Comparison of ENCODE assay signal across 22 cellular contexts in the genomic region with DNA sequence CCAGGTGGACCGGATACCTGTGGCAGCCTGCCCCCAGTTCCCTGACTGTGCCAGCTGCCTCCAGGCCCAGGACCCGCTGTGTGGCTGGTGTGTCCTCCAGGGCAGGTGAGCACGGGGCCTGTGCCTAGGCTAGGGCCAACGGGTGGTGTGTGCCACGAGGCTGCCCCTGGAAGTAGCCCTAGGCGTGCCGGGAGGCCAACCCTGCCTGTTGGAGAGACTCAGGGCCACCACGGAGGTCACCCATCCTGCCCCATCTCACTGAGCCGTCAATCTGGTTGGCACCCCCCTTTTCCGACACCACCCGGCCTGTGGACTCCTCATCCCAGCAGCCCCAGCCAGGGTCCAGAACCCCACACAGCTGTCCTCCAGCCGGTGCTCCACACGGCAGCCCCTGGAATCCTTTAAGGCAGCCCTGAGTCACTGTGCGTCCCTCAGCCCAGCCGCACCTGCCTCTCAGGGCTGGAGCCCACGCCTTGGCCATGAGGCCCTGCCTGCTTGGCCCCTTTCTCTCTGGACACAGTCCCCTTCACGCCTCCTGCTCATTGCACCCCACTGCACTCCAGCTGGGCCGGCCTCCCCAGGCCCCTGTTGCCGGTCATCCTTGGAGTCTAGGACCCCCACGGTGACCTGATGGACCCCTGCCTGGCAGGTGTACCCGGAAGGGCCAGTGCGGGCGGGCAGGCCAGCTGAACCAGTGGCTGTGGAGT. TPM values are rescaled to one million over a fixed set of nuclear protein-coding genes. Genes with fewer than 3 reads are reported as not detected.
DNase-seq lines count a peak whose midpoint lies in the region; ATAC-seq, FAIRE-seq and TF ChIP-seq lines count a peak whose summit lies in the region.
"Had no signal": no experiment of that assay in that cellular context is flagged by ENCODE, and none has a peak within 500 bp of the region (broad histone marks: within the 10 kb centered on the region; RNA-seq: fewer than 3 reads in every experiment).

No MANE protein-coding gene starts in this region.

- peaks cover 0 to 70% (median 4%) of the 10 kb centered on the region in 11 experiments; a peak in 10 of 22 replicates for H4K20me1 ChIP-seq in BLaER1 treated with 17β-estradiol and CSF1 and Interleukin-3, amounts not matched to agents 10 nM and 100 nM
- H4K20me1 ChIP-seq in osteoblast (ENCODE audit: insufficient read depth, low read length), result peaks cover 5% of the 10 kb centered on the region

- H3K27me3 ChIP-seq in BLaER1 treated with 17β-estradiol and CSF1 and Interleukin-3, amounts not matched to agents 10 nM and 100 nM, result peaks cover 0 to 48% (median 7%) of the 10 kb centered on the region in 11 experiments; a peak in 11 of 22 replicates
- no peaks in the 10 kb centered on the region for H3K27me3 ChIP-seq in osteoblast (ENCODE audit: insufficient read depth, low read length)
- H3K27me3 ChIP-seq: cardiac muscle cell, heart left ventricle, SJSA1, suprapubic skin had no signal

- H3K4me1 ChIP-seq in BLaER1 treated with 17β-estradiol and CSF1 and Interleukin-3, amounts not matched to agents 10 nM and 100 nM, result peaks cover 50 to 60% (median 58%) of the 10 kb centered on the region in 10 experiments
- H3K4me1 ChIP-seq in osteoblast (ENCODE audit: insufficient read depth, low read length), result peaks cover 5% of the 10 kb centered on the region
- H3K4me1 ChIP-seq: prostate gland had no signal

- no peak for TF ChIP-seq POLR2A in GM12891 (IDR thresholded peaks at IDR 0.05; ENCODE audit: low read depth, low read length)

- peak overlapping the region; percentile 52 to 84 (median 74); a peak in 17 of 22 replicates for H3K4me2 ChIP-seq in BLaER1 treated with 17β-estradiol and CSF1 and Interleukin-3, amounts not matched to agents 10 nM and 100 nM
- H3K4me2 ChIP-seq in osteoblast (ENCODE audit: insufficient read depth, low read length), result no peak overlapping the region

- H3K36me3 ChIP-seq in BLaER1 treated with 17β-estradiol and CSF1 and Interleukin-3, amounts not matched to agents 10 nM and 100 nM, result no peaks in the 10 kb centered on the region
- H3K36me3 ChIP-seq in osteoblast (ENCODE audit: insufficient read depth, low read length), result no peaks in the 10 kb centered on the region
- H3K36me3 ChIP-seq: cardiac muscle cell, heart left ventricle, prostate gland, SJSA1, suprapubic skin had no signal

- H3K9ac ChIP-seq in BLaER1 treated with 17β-estradiol and CSF1 and Interleukin-3, amounts not matched to agents 10 nM and 100 nM, result no peak overlapping the region

- peak; percentile 2 for DNase-seq in GM12891 (ENCODE audit: insufficient read length, low spot score)
- DNase-seq in chondrocyte (ENCODE audit: low spot score), result peak; percentile 94
- peak; percentile 84 for DNase-seq in osteoblast (ENCODE audit: insufficient read length, low spot score, missing footprints)
- DNase-seq in AML-193 (lab: John Stamatoyannopoulos, UW), result no peak
- DNase-seq in DMS 273 treated with DMSO at 0.1 percent for 48 hours (lab: John Stamatoyannopoulos, UW), result no peak
- DNase-seq: activated naive CD4-positive, alpha-beta T cell treated with anti-CD3 and anti-CD28 coated beads, Interleukin-2, amount 10 ng/mL, durations not matched to agents 7 days and 5 days; DMS79; GOT3; left ventricle myocardium superior; midbrain; stimulated activated CD4-positive, alpha-beta T cell treated with anti-CD3 and anti-CD28 coated beads, Interleukin-1b, Interleukin-23, amount 100 ng/mL, for 48 hours had no signal

- ATAC-seq in HG02885 (IDR thresholded peaks at IDR 0.05; ENCODE audit: poor library complexity, unreplicated experiment), result no peak
- ATAC-seq: GM12878, heart left ventricle, left ventricle myocardium superior had no signal

- H3K9me3 Mint-ChIP-seq in chondrocyte (ENCODE audit: low read depth), result no peaks in the 10 kb centered on the region
- H3K9me3 Mint-ChIP-seq: activated naive CD4-positive, alpha-beta T cell treated with anti-CD3 and anti-CD28 coated beads, Interleukin-2, amount 10 ng/mL, durations not matched to agents 7 days and 5 days; T-helper 1 cell treated with Interleukin-12 subunit alpha and Interleukin-12 subunit beta and Interleukin-4 antibody, amounts not matched to agents 30 μg/mL and 1 μg/mL, for 36 hours had no signal

- no peaks in the 10 kb centered on the region for H3K27me3 Mint-ChIP-seq in chondrocyte (ENCODE audit: low read depth)

- H3K27ac ChIP-seq in BLaER1 treated with 17β-estradiol and CSF1 and Interleukin-3, amounts not matched to agents 10 nM and 100 nM, result 0 out of 22 replicates have a peak overlapping the region, but pooled peaks of 3 of the 11 experiments have one; percentile 35 to 58 (median 56)
- no peak overlapping the region for H3K27ac ChIP-seq in osteoblast (ENCODE audit: low read depth, low read length)
- H3K27ac ChIP-seq: cardiac muscle cell, heart left ventricle, HL-60, prostate gland, SJSA1, suprapubic skin had no signal

- no peak overlapping the region for H3K4me3 ChIP-seq in BLaER1 treated with 17β-estradiol and CSF1 and Interleukin-3, amounts not matched to agents 10 nM and 100 nM
- H3K4me3 ChIP-seq in osteoblast (ENCODE audit: insufficient read depth, low read length), result no peak overlapping the region
- H3K4me3 ChIP-seq: cardiac muscle cell, GM12878, heart left ventricle, prostate gland, SJSA1, suprapubic skin had no signal

- FAIRE-seq in GM12891 (lab: Jason Lieb, UNC), result no peak
- FAIRE-seq: GM12878 had no signal

- H3K79me2 ChIP-seq in osteoblast (ENCODE audit: insufficient read depth, low read length), result peaks cover 6% of the 10 kb centered on the region

- H3K27ac Mint-ChIP-seq in chondrocyte (ENCODE audit: unreplicated experiment), result no peak overlapping the region
- H3K27ac Mint-ChIP-seq: activated naive CD4-positive, alpha-beta T cell treated with anti-CD3 and anti-CD28 coated beads, Interleukin-2, amount 10 ng/mL, durations not matched to agents 7 days and 5 days; T-helper 1 cell treated with Interleukin-12 subunit alpha and Interleukin-12 subunit beta and Interleukin-4 antibody, amounts not matched to agents 30 μg/mL and 1 μg/mL, for 36 hours had no signal

- peaks cover 11% of the 10 kb centered on the region for H3K4me1 Mint-ChIP-seq in chondrocyte (ENCODE audit: low read depth)

- H3K9me3 ChIP-seq in BLaER1 treated with 17β-estradiol and CSF1 and Interleukin-3, amounts not matched to agents 10 nM and 100 nM (replicated peaks in 1 of 11), result peaks cover 0 to 26% (median 14%) of the 10 kb centered on the region in 11 experiments; a peak in 11 of 22 replicates
- H3K9me3 ChIP-seq in osteoblast (ENCODE audit: low read depth, low read length), result no peaks in the 10 kb centered on the region
- H3K9me3 ChIP-seq: heart left ventricle, prostate gland, SJSA1, suprapubic skin had no signal

- TF ChIP-seq CTCF in chondrocyte (IDR thresholded peaks at IDR 0.05), result no peak
- no peak for TF ChIP-seq CTCF in osteoblast (IDR thresholded peaks at IDR 0.05; ENCODE audit: extremely low read depth, low read depth, low read length)

- no peak overlapping the region for H3K4me3 Mint-ChIP-seq in chondrocyte (ENCODE audit: unreplicated experiment)
- H3K4me3 Mint-ChIP-seq: activated naive CD4-positive, alpha-beta T cell treated with anti-CD3 and anti-CD28 coated beads, Interleukin-2, amount 10 ng/mL, durations not matched to agents 7 days and 5 days; T-helper 1 cell treated with Interleukin-12 subunit alpha and Interleukin-12 subunit beta and Interleukin-4 antibody, amounts not matched to agents 30 μg/mL and 1 μg/mL, for 36 hours had no signal

- no peak overlapping the region for H2AFZ ChIP-seq in osteoblast (ENCODE audit: low read length)

- peaks cover 2% of the 10 kb centered on the region for H3K36me3 Mint-ChIP-seq in chondrocyte (ENCODE audit: low read depth)
- H3K36me3 Mint-ChIP-seq: activated naive CD4-positive, alpha-beta T cell treated with anti-CD3 and anti-CD28 coated beads, Interleukin-2, amount 10 ng/mL, durations not matched to agents 7 days and 5 days had no signal

TF ChIP-seq in GM12891, 5 proteins besides CTCF, POLR2A, EP300 and RAD21:
- TF ChIP-seq PAX5 (IDR thresholded peaks at IDR 0.05; ENCODE audit: insufficient read depth, low read length, severe bottlenecking) (no peak), SPI1 (IDR thresholded peaks at IDR 0.05; ENCODE audit: low read depth, low read length) (no peak), POLR2AphosphoS5 (IDR thresholded peaks at IDR 0.05; ENCODE audit: low read depth, low read length) (no peak), POU2F2 (IDR thresholded peaks at IDR 0.05; ENCODE audit: low read depth, low read length) (no peak), TAF1 (IDR thresholded peaks at IDR 0.05; ENCODE audit: low read depth, low read length) (no peak)

RNA-seq across cellular contexts. Expression of a gene that starts 5.3 kb away (rescaled TPM):
- polyA plus RNA-seq in GM12891 (2012; ENCODE audit: low read depth, missing spikeins), result 0.03 TPM
- total RNA-seq in chondrocyte, result 8.5 to 36.3 TPM (median 34.8 TPM) in 3 replicates
- 2.7 and 4.3 TPM in 2 replicates for total RNA-seq in osteoblast

RNA-seq across cellular contexts. Expression of a gene that starts 11.5 kb away (rescaled TPM):
- 0.13 TPM for polyA plus RNA-seq in GM12891 (2012; ENCODE audit: low read depth, missing spikeins)
- 0.18 to 0.50 TPM in 2 of 3 replicates, not detected in the other for total RNA-seq in chondrocyte
- 0.36 TPM in 1 of 2 replicates, not detected in the other for total RNA-seq in osteoblast
- total RNA-seq: cardiac muscle cell, GM12878, SJSA1 had no signal
- polyA plus RNA-seq: neural cell had no signal

RNA-seq across cellular contexts. Expression of a gene that starts 24.9 kb away (rescaled TPM):
- polyA plus RNA-seq in GM12891 (2012; ENCODE audit: low read depth, missing spikeins), result 59.6 TPM
- total RNA-seq in chondrocyte (42.8 to 49.6 TPM (median 46.9 TPM) in 3 replicates), osteoblast (40.2 and 42.7 TPM in 2 replicates)

RNA-seq across cellular contexts. Expression of a gene that starts 25.2 kb away (rescaled TPM):
- polyA plus RNA-seq in GM12891 (2012; ENCODE audit: low read depth, missing spikeins), result 338 TPM
- total RNA-seq in chondrocyte, result 245 to 356 TPM (median 257 TPM) in 3 replicates
- total RNA-seq in osteoblast, result 156 and 172 TPM in 2 replicates

RNA-seq across cellular contexts. Expression of a gene that starts 44.7 kb away (rescaled TPM):
- polyA plus RNA-seq in GM12891 (2012; ENCODE audit: low read depth, missing spikeins), result 2.1 TPM
- total RNA-seq in chondrocyte, result 19.0 to 25.4 TPM (median 20.3 TPM) in 3 replicates
- total RNA-seq in osteoblast, result 14.1 and 16.3 TPM in 2 replicates

Comparison
In these comparisons a context has a peak if more than half of its experiments do, and no peak if none do; other contexts are left out.
1. DNase-seq: peak in GM12891 (single experiment), chondrocyte (single experiment) and osteoblast (single experiment); none in AML-193 (0 of 2) and DMS 273 treated with DMSO at 0.1 percent for 48 hours (single experiment).